25 cellular contexts compared by ENCODE assay signal in genomic region chr11:126137146-126137545, GRCh38.
DNase-seq lines count a peak whose midpoint lies in the region; ATAC-seq and TF ChIP-seq lines count a peak whose summit lies in the region.
"Had no signal": no experiment of that assay in that cellular context is flagged by ENCODE, and none has a peak within 500 bp of the region (broad histone marks: within the 10 kb centered on the region; RNA-seq: fewer than 3 reads in every experiment).

No MANE protein-coding gene starts in this region.

- no peaks in the 10 kb centered on the region for H3K27me3 Mint-ChIP-seq in nephron (ENCODE audit: low read depth)

- no peaks in the 10 kb centered on the region for H3K36me3 Mint-ChIP-seq in nephron (ENCODE audit: low read depth)
- H3K36me3 Mint-ChIP-seq: activated CD4-positive, alpha-beta memory T cell treated with anti-CD3 and anti-CD28 coated beads for 36 hours; activated naive CD4-positive, alpha-beta T cell treated with anti-CD3 and anti-CD28 coated beads, Interleukin-2, amount 50 U/mL, for 72 hours; CD8-positive, alpha-beta T cell; T-cell had no signal

- TF ChIP-seq CTCF in fibroblast of pulmonary artery (IDR thresholded peaks at IDR 0.05; ENCODE audit: low read length, missing control alignments) = no peak
- TF ChIP-seq CTCF in nephron (IDR thresholded peaks at IDR 0.05; ENCODE audit: unreplicated experiment in 3 of 3) = no peak
- no peak for TF ChIP-seq CTCF in transverse colon (IDR thresholded peaks at IDR 0.05)

- in situ Hi-C loops in transverse colon (cut with MboI; ENCODE audit: low pct_ligation_motif_present in 1 of 4, low pct_unique_long_range_greater_than_20kb in 1 of 4, low sequenced_read_pairs in 3 of 4) = no loop called here

- ATAC-seq in GM21515 (IDR thresholded peaks at IDR 0.05; ENCODE audit: unreplicated experiment) (no peak), GM18907 (IDR thresholded peaks at IDR 0.05; ENCODE audit: unreplicated experiment) (no peak)
- ATAC-seq: activated naive CD4-positive, alpha-beta T cell treated with anti-CD3 and anti-CD28 coated beads, Interleukin-2, amount 50 U/mL, for 72 hours; CD8-positive, alpha-beta T cell; Panc1; T-cell had no signal

- H3K9me3 Mint-ChIP-seq in nephron = no peaks in the 10 kb centered on the region
- H3K9me3 Mint-ChIP-seq: activated CD4-positive, alpha-beta memory T cell treated with anti-CD3 and anti-CD28 coated beads for 36 hours; activated naive CD4-positive, alpha-beta T cell treated with anti-CD3 and anti-CD28 coated beads, Interleukin-2, amount 50 U/mL, for 72 hours; activated T-helper 2 cell treated with anti-CD3 and anti-CD28 coated beads, Interferon-gamma antibody, Interleukin-2, Interleukin-4, amounts not matched to agents 10 μg/mL and 5 μg/mL and 100 μg/mL, durations not matched to agents 14 hours and 24 hours and 36 hours; CD8-positive, alpha-beta T cell; T-cell had no signal

- peak overlapping the region; percentile 87 to 97 (median 96) for H3K27ac Mint-ChIP-seq in nephron
- H3K27ac Mint-ChIP-seq: activated CD4-positive, alpha-beta memory T cell treated with anti-CD3 and anti-CD28 coated beads for 36 hours; activated naive CD4-positive, alpha-beta T cell treated with anti-CD3 and anti-CD28 coated beads, Interleukin-2, amount 50 U/mL, for 72 hours; activated T-helper 2 cell treated with anti-CD3 and anti-CD28 coated beads, Interferon-gamma antibody, Interleukin-2, Interleukin-4, amounts not matched to agents 10 μg/mL and 5 μg/mL and 100 μg/mL, durations not matched to agents 14 hours and 24 hours and 36 hours; CD8-positive, alpha-beta T cell; T-cell had no signal

- TF ChIP-seq POLR2A in transverse colon (IDR thresholded peaks at IDR 0.05) = no peak

- 87% methylated on average over 3 of the region's 3 CpGs; no CpG with 5 or more reads in 1 of the 2 donors for WGBS in transverse colon (ENCODE audit: low coverage in 1 of 2), 2 donors

- H3K4me3 ChIP-seq in SK-N-MC (peak overlapping the region; percentile 51; the same call in 1 of the 2 replicates), fibroblast of pulmonary artery (replicated peaks; ENCODE audit: low read depth, low read length) (no peak overlapping the region), transverse colon (no peak overlapping the region)
- H3K4me3 ChIP-seq: SJCRH30, tibial artery had no signal

- DNase-seq in SK-N-MC (ENCODE audit: low read depth, low spot score) (no peak), fibroblast of pulmonary artery (ENCODE audit: low read depth) (peak; percentile 32), transverse colon (no peak), glomerular visceral epithelial cell (ENCODE audit: extremely low spot score) (no peak)
- DNase-seq in activated CD4-positive, alpha-beta T cell treated with anti-CD3 and anti-CD28 coated beads for 48 hours = no peak
- DNase-seq: activated CD4-positive, alpha-beta memory T cell treated with anti-CD3 and anti-CD28 coated beads for 36 hours; CD8-positive, alpha-beta T cell; GF-D8; KBM-7; MM.1S; NCI-H1417 treated with DMSO at 0.1 percent for 48 hours; NCI-H524; NK-92 treated with Interleukin-12 subunit alpha and Interleukin-12 subunit beta, amount 100 ng/mL, for 24 hours; nucleus accumbens; SJCRH30; stimulated activated CD4-positive, alpha-beta T cell treated with anti-CD3 and anti-CD28 coated beads, Interleukin-2, amount 100 ng/mL, for 48 hours; stimulated activated naive CD4-positive, alpha-beta T cell; T-cell; tibial artery had no signal

- H3K9me3 ChIP-seq in SK-N-MC (ENCODE audit: low read depth, low read length) = no peaks in the 10 kb centered on the region
- H3K9me3 ChIP-seq in transverse colon = no peaks in the 10 kb centered on the region
- H3K9me3 ChIP-seq: SJCRH30, tibial artery had no signal

- H3K9ac ChIP-seq in SK-N-MC (ENCODE audit: insufficient read length) = no peak overlapping the region

- H3K4me3 Mint-ChIP-seq in nephron = peak overlapping the region in 1 of 3 experiments; percentile 42
- H3K4me3 Mint-ChIP-seq: activated CD4-positive, alpha-beta memory T cell treated with anti-CD3 and anti-CD28 coated beads for 36 hours; CD8-positive, alpha-beta T cell; T-cell had no signal

- no peaks in the 10 kb centered on the region for H3K27me3 ChIP-seq in transverse colon
- H3K27me3 ChIP-seq: SJCRH30 had no signal

- H3K36me3 ChIP-seq in SK-N-MC (ENCODE audit: insufficient read depth, low read length) = no peaks in the 10 kb centered on the region
- H3K36me3 ChIP-seq in transverse colon = no peaks in the 10 kb centered on the region
- H3K36me3 ChIP-seq: SJCRH30, tibial artery had no signal

- no peak for TF ChIP-seq EP300 in transverse colon (IDR thresholded peaks at IDR 0.05; ENCODE audit: low read depth)

- peaks cover 95% of the 10 kb centered on the region for H3K4me1 Mint-ChIP-seq in nephron
- H3K4me1 Mint-ChIP-seq: T-cell had no signal

- H3K27ac ChIP-seq in SK-N-MC (peak overlapping the region; percentile 96), transverse colon (peak overlapping the region; percentile 43 to 82 (median 72))
- H3K27ac ChIP-seq: SJCRH30, tibial artery had no signal

- peaks cover 7 to 59% (median 19%) of the 10 kb centered on the region in 4 donors for H3K4me1 ChIP-seq in transverse colon

- intact Hi-C loops in transverse colon (cut with DNase I; ENCODE audit: low total_unique reads) = no loop called here
